ENCODE assay signal across 20 cellular contexts in genomic region chr6:53938810-53939209, GRCh38.
A peak's percentile ranks its signal among the peaks of the same experiment; 100 is the strongest.
DNase-seq lines count a peak whose midpoint lies in the region; ATAC-seq and TF ChIP-seq lines count a peak whose summit lies in the region.
"Had no signal": no experiment of that assay in that cellular context is flagged by ENCODE, and none has a peak within 500 bp of the region (broad histone marks: within the 10 kb centered on the region; RNA-seq: fewer than 3 reads in every experiment).

No MANE protein-coding gene starts in this region.

- H3K4me2 ChIP-seq in BLaER1 (peak overlapping the region; percentile 29), fibroblast of lung (ENCODE audit: extremely low read depth, insufficient read depth, low read length) (no peak overlapping the region)

- H3K9ac ChIP-seq in BLaER1 (no peak overlapping the region), fibroblast of lung (ENCODE audit: insufficient read depth, low read length) (no peak overlapping the region)

- H2AFZ ChIP-seq in fibroblast of lung (ENCODE audit: low read length) = no peak overlapping the region

- TF ChIP-seq CTCF in fibroblast of lung (conservative IDR thresholded peaks at IDR 0.05 in 1 of 2, IDR thresholded peaks at IDR 0.05 in 1 of 2; ENCODE audit: low read depth in 1 of 2, low read length in 2 of 2) (no peak), GM20000 (IDR thresholded peaks at IDR 0.05; ENCODE audit: extremely low read depth, missing control alignments) (no peak)

- H3K27me3 ChIP-seq in BLaER1 (no peaks in the 10 kb centered on the region), fibroblast of lung (ENCODE audit: control insufficient read depth, insufficient read depth, low read length) (peaks cover 2% of the 10 kb centered on the region)
- H3K27me3 ChIP-seq: gastroesophageal sphincter, tibial artery had no signal

- H4K20me1 ChIP-seq in BLaER1 = no peaks in the 10 kb centered on the region
- H4K20me1 ChIP-seq in fibroblast of lung (ENCODE audit: control insufficient read depth, extremely low read depth, insufficient read depth, low read length) = no peaks in the 10 kb centered on the region

- H3K79me2 ChIP-seq in fibroblast of lung (ENCODE audit: control insufficient read depth, insufficient read depth, low read length) = no peaks in the 10 kb centered on the region

- DNase-seq in Jurkat, Clone E6-1 (ENCODE audit: low read depth, low spot score) = peak; percentile 50
- DNase-seq in fibroblast of lung (ENCODE audit: low read depth in 2 of 2) = peak; percentile 67 to 82
- DNase-seq in NCI-H446 treated with DMSO at 0.1 percent for 48 hours (lab: John Stamatoyannopoulos, UW) = no peak
- DNase-seq in nucleus accumbens (lab: John Stamatoyannopoulos, UW) = no peak
- DNase-seq in GM20000 (ENCODE audit: low spot score) = no peak
- DNase-seq in hypothalamus (lab: John Stamatoyannopoulos, UW) = no peak
- DNase-seq: activated CD4-positive, alpha-beta memory T cell treated with anti-CD3 and anti-CD28 coated beads for 36 hours; activated naive CD8-positive, alpha-beta T cell treated with anti-CD3 and anti-CD28 coated beads, Interleukin-2, amount 10 ng/mL, durations not matched to agents 7 days and 5 days; activated T-cell treated with anti-CD3 and anti-CD28 coated beads, Interleukin-2, amount 50 U/mL, for 4 hours; DMS53; left ventricle myocardium inferior; NCI-H2029 treated with DMSO at 0.1 percent for 48 hours; NCI-H510A treated with DMSO at 0.1 percent for 48 hours; retina; stimulated activated CD4-positive, alpha-beta T cell treated with anti-CD3 and anti-CD28 coated beads, Interleukin-15, amount 100 ng/mL, for 24 hours; tibial artery had no signal

- H3K36me3 ChIP-seq in BLaER1 = no peaks in the 10 kb centered on the region
- no peaks in the 10 kb centered on the region for H3K36me3 ChIP-seq in fibroblast of lung (ENCODE audit: control insufficient read depth, insufficient read depth, low read length)
- H3K36me3 ChIP-seq: gastroesophageal sphincter, left ventricle myocardium inferior, tibial artery had no signal

- H3K27ac ChIP-seq in BLaER1 = no peak overlapping the region
- H3K27ac ChIP-seq in fibroblast of lung (ENCODE audit: insufficient read depth, low read length) = no peak overlapping the region
- H3K27ac ChIP-seq: gastroesophageal sphincter, left ventricle myocardium inferior, tibial artery had no signal

- ATAC-seq in GM21381 (IDR thresholded peaks at IDR 0.05; ENCODE audit: unreplicated experiment) = peak; percentile 56
- ATAC-seq: gastroesophageal sphincter; stimulated activated effector memory CD8-positive, alpha-beta T cell treated with anti-CD3 and anti-CD28 coated beads, Interleukin-12 subunit alpha, Interleukin-12 subunit beta, amount 100 ng/mL, for 72 hours had no signal

- H3K4me1 ChIP-seq in BLaER1 (peaks cover 19% of the 10 kb centered on the region), fibroblast of lung (ENCODE audit: control insufficient read depth, extremely low read depth, insufficient read depth, low read length) (no peaks in the 10 kb centered on the region)

- H3K4me3 ChIP-seq in BLaER1 (no peak overlapping the region), fibroblast of lung (replicated peaks in 1 of 4; ENCODE audit: control extremely low read depth in 1 of 4, insufficient read depth in 1 of 4, low read depth in 3 of 4, low read length in 4 of 4) (no peak overlapping the region)
- H3K4me3 ChIP-seq in Jurkat, Clone E6-1 (ENCODE audit: low read length) = no peak overlapping the region
- H3K4me3 ChIP-seq: gastroesophageal sphincter, left ventricle myocardium inferior, tibial artery had no signal

- peaks cover 4% of the 10 kb centered on the region; the same call in 1 of the 2 replicates for H3K9me3 ChIP-seq in BLaER1
- no peaks in the 10 kb centered on the region for H3K9me3 ChIP-seq in fibroblast of lung (ENCODE audit: control insufficient read depth, insufficient read depth, low read depth, low read length)
- H3K9me3 ChIP-seq: gastroesophageal sphincter, left ventricle myocardium inferior, tibial artery had no signal

Comparison
In these comparisons a context has a peak if more than half of its experiments do, and no peak if none do; other contexts are left out.
1. DNase-seq: peak in Jurkat, Clone E6-1 (single experiment) and fibroblast of lung (2 of 2); none in NCI-H446 treated with DMSO at 0.1 percent for 48 hours (single experiment), nucleus accumbens (0 of 56), GM20000 (single experiment) and hypothalamus (0 of 51).